8 cellular contexts compared by ENCODE assay signal in genomic region chr5:17219006-17219422, GRCh38. TPM values are rescaled to one million over a fixed set of nuclear protein-coding genes. Genes with fewer than 3 reads are reported as not detected.
DNase-seq lines count a peak whose midpoint lies in the region; ATAC-seq lines count a peak whose summit lies in the region.

No MANE protein-coding gene starts in this region.

- peaks cover 3 to 19% (median 9%) of the 10 kb centered on the region in 5 donors for H3K9me3 Mint-ChIP-seq in CD8-positive, alpha-beta memory T cell

- peak overlapping the region in 1 of 8 donors; percentile 19 for H3K27ac Mint-ChIP-seq in CD8-positive, alpha-beta memory T cell

- no peak overlapping the region for H3K27ac ChIP-seq in CD8-positive, alpha-beta memory T cell (ENCODE audit: low read depth, low read length)

- H3K4me3 Mint-ChIP-seq in CD8-positive, alpha-beta memory T cell = peak overlapping the region in 5 of 7 donors; percentile 12 to 61 (median 29)

- no peaks in the 10 kb centered on the region for H3K27me3 ChIP-seq in CD8-positive, alpha-beta memory T cell (ENCODE audit: insufficient read depth, low read length, poor library complexity, severe bottlenecking)
- no peaks in the 10 kb centered on the region for H3K27me3 ChIP-seq in mononuclear cell (ENCODE audit: insufficient read depth, low read length)

- CTCF ChIA-PET in CD8-positive, alpha-beta memory T cell (lab: Charles Lee) = no interaction called here

- ATAC-seq in GM19467 (IDR thresholded peaks at IDR 0.05; ENCODE audit: unreplicated experiment) (peak; percentile 15), HG02970 (IDR thresholded peaks at IDR 0.05; ENCODE audit: low FRiP score, unreplicated experiment) (no peak)

- no peak for DNase-seq in CD8-positive, alpha-beta memory T cell
- DNase-seq in NCI-H146 treated with DMSO at 0.1 percent for 48 hours (lab: John Stamatoyannopoulos, UW; ENCODE audit: unreplicated experiment) (peak; percentile 44), cerebellum (ENCODE audit: low spot score) (peak; percentile 80), NCI-H226 (no peak), NCI-H187 (lab: John Stamatoyannopoulos, UW) (no peak)

- H3K9me3 ChIP-seq in CD8-positive, alpha-beta memory T cell (ENCODE audit: low read length) = no peaks in the 10 kb centered on the region
- no peaks in the 10 kb centered on the region for H3K9me3 ChIP-seq in mononuclear cell (ENCODE audit: low read depth, low read length)

- peaks cover 27 to 42% of the 10 kb centered on the region in 2 donors for H3K27me3 Mint-ChIP-seq in CD8-positive, alpha-beta memory T cell

- peaks cover 5% of the 10 kb centered on the region for H3K4me1 ChIP-seq in CD8-positive, alpha-beta memory T cell (ENCODE audit: insufficient read depth, low read length)
- H3K4me1 ChIP-seq in mononuclear cell (ENCODE audit: insufficient read depth, low read length) = peaks cover 36% of the 10 kb centered on the region

- POLR2A ChIA-PET in CD8-positive, alpha-beta memory T cell (lab: Charles Lee) = no interaction called here

- no peaks in the 10 kb centered on the region for H3K36me3 ChIP-seq in CD8-positive, alpha-beta memory T cell (ENCODE audit: insufficient read depth, low read length)

- no peaks in the 10 kb centered on the region for H3K36me3 Mint-ChIP-seq in CD8-positive, alpha-beta memory T cell

- H3K4me1 Mint-ChIP-seq in CD8-positive, alpha-beta memory T cell = peaks cover 3 to 11% (median 6%) of the 10 kb centered on the region in 3 donors

- no peak overlapping the region for H3K4me3 ChIP-seq in CD8-positive, alpha-beta memory T cell (ENCODE audit: low read length)
- H3K4me3 ChIP-seq in mononuclear cell (ENCODE audit: low read length) = peak overlapping the region; percentile 73

RNA-seq across cellular contexts. Expression of gene BASP1, which starts 1.6 kb away (rescaled TPM):
- total RNA-seq in CD8-positive, alpha-beta memory T cell = under 1 TPM; 0.28 to 0.49 TPM
- not detected for polyA plus RNA-seq in CD8-positive, alpha-beta memory T cell
- total RNA-seq in cerebellum (210 TPM), mononuclear cell (24.5 TPM)

Comparison
In these comparisons a context has a peak if more than half of its experiments do, and no peak if none do; other contexts are left out.
1. DNase-seq: peak in NCI-H146 treated with DMSO at 0.1 percent for 48 hours (single experiment) and cerebellum (single experiment); none in CD8-positive, alpha-beta memory T cell (0 of 5), NCI-H226 (single experiment) and NCI-H187 (0 of 2).
2. RNA of gene BASP1, which starts 1.6 kb away (total RNA-seq): 210 TPM in cerebellum (single experiment) and 24.5 TPM in mononuclear cell (single experiment); 0.28 to 0.49 TPM in CD8-positive, alpha-beta memory T cell; every median in the first group is over 10 times any median in the second.